Comparison of ENCODE assay signal across 25 cellular contexts in genomic region chr12:106229036-106229591, GRCh38.
"Had no signal": no experiment of that assay in that cellular context is flagged by ENCODE, and none has a peak within 500 bp of the region (broad histone marks: within the 10 kb centered on the region; RNA-seq: fewer than 3 reads in every experiment).

No MANE protein-coding gene starts in this region.

- H3K9me3 Mint-ChIP-seq: activated CD8-positive, alpha-beta T cell treated with anti-CD3 and anti-CD28 coated beads for 36 hours; activated naive CD8-positive, alpha-beta T cell treated with anti-CD3 and anti-CD28 coated beads, Interleukin-2, amount 10 ng/mL, durations not matched to agents 7 days and 5 days; T-helper 1 cell treated with Interleukin-12 subunit alpha and Interleukin-12 subunit beta and Interleukin-4 antibody, amounts not matched to agents 30 μg/mL and 1 μg/mL, for 36 hours had no signal

- H3K36me3 ChIP-seq: adrenal gland, SJSA1 had no signal

- H3K9me3 ChIP-seq: adrenal gland, SJSA1 had no signal

- H3K27me3 ChIP-seq: adrenal gland, SJSA1 had no signal

- DNase-seq: activated CD4-positive, alpha-beta T cell treated with anti-CD3 and anti-CD28 coated beads for 36 hours; activated CD4-positive, CD25-positive, alpha-beta regulatory T cell; activated CD8-positive, alpha-beta memory T cell treated with anti-CD3 and anti-CD28 coated beads, Interleukin-2, amount 50 U/mL, for 4 hours; activated CD8-positive, alpha-beta T cell treated with anti-CD3 and anti-CD28 coated beads for 36 hours; activated naive CD4-positive, alpha-beta T cell treated with anti-CD3 and anti-CD28 coated beads, Interleukin-2, amount 50 U/mL, for 16 hours; activated naive CD8-positive, alpha-beta T cell treated with anti-CD3 and anti-CD28 coated beads, Interleukin-2, amount 10 ng/mL, durations not matched to agents 7 days and 5 days; activated T-cell treated with anti-CD3 and anti-CD28 coated beads, Interleukin-2, amount 50 U/mL, for 1 hour; anterior cingulate cortex; KG1; NCI-H1105; NCI-H1436; NCI-H1694 treated with DMSO at 0.1 percent for 48 hours; NCI-H2029 treated with DMSO at 0.1 percent for 48 hours; NCI-H345; NCI-H510A; NCI-H69; NK-92 treated with Interleukin-12 subunit alpha and Interleukin-12 subunit beta, amount 100 ng/mL, for 24 hours; OCI-M1; RPMI8226; SHP77 had no signal

- H3K4me1 ChIP-seq: adrenal gland had no signal

- H3K36me3 Mint-ChIP-seq: activated naive CD8-positive, alpha-beta T cell treated with anti-CD3 and anti-CD28 coated beads, Interleukin-2, amount 10 ng/mL, durations not matched to agents 7 days and 5 days had no signal

- H3K27ac ChIP-seq: adrenal gland, SJSA1, VCaP had no signal

- H3K4me3 Mint-ChIP-seq: activated CD4-positive, alpha-beta T cell treated with anti-CD3 and anti-CD28 coated beads for 36 hours; activated CD8-positive, alpha-beta T cell treated with anti-CD3 and anti-CD28 coated beads for 36 hours; activated naive CD8-positive, alpha-beta T cell treated with anti-CD3 and anti-CD28 coated beads, Interleukin-2, amount 10 ng/mL, durations not matched to agents 7 days and 5 days; T-helper 1 cell treated with Interleukin-12 subunit alpha and Interleukin-12 subunit beta and Interleukin-4 antibody, amounts not matched to agents 30 μg/mL and 1 μg/mL, for 36 hours had no signal

- H3K27me3 Mint-ChIP-seq: activated CD4-positive, alpha-beta T cell treated with anti-CD3 and anti-CD28 coated beads for 36 hours had no signal

- H3K4me3 ChIP-seq: adrenal gland, SJSA1 had no signal

- H3K27ac Mint-ChIP-seq: activated CD4-positive, alpha-beta T cell treated with anti-CD3 and anti-CD28 coated beads for 36 hours; activated CD8-positive, alpha-beta T cell treated with anti-CD3 and anti-CD28 coated beads for 36 hours; activated naive CD8-positive, alpha-beta T cell treated with anti-CD3 and anti-CD28 coated beads, Interleukin-2, amount 10 ng/mL, durations not matched to agents 7 days and 5 days; T-helper 1 cell treated with Interleukin-12 subunit alpha and Interleukin-12 subunit beta and Interleukin-4 antibody, amounts not matched to agents 30 μg/mL and 1 μg/mL, for 36 hours had no signal

- ATAC-seq: activated CD4-positive, alpha-beta T cell treated with anti-CD3 and anti-CD28 coated beads for 36 hours; activated CD8-positive, alpha-beta T cell treated with anti-CD3 and anti-CD28 coated beads for 36 hours; Panc1 had no signal
